ENCODE assay signal across 1 cellular context in the genomic region with DNA sequence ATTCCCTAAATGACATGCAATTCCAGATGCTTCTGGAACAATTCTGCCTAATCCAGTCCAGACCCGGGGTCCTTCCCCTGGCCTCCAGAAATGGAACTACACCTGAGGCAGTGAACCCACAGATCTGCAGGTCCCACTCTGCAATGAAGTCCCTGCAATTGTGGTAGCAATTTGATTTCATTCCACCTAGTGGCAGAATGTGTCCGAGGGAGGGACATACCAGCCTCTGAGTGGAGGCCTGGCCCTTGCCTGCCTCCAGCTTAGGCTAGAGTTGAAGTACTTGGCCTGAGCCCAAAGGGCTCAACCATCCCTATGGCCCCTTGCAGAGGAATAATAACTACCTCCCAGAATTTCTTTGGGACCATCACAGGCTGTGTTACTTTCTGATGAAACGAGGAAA.
TF ChIP-seq lines count a peak whose summit lies in the region.

No MANE protein-coding gene starts in this region.

TF ChIP-seq in H1, 55 proteins besides CTCF, POLR2A, EP300 and RAD21:
- TF ChIP-seq CHD2 (IDR thresholded peaks at IDR 0.05; ENCODE audit: low read length) (no peak), SP2 (IDR thresholded peaks at IDR 0.05; ENCODE audit: low read length) (no peak), SRF (IDR thresholded peaks at IDR 0.05; ENCODE audit: low read depth, low read length) (no peak), TAF1 (IDR thresholded peaks at IDR 0.05; ENCODE audit: low read depth, low read length) (no peak), POLR2AphosphoS5 (IDR thresholded peaks at IDR 0.05; ENCODE audit: low read depth, low read length) (no peak), SP1 (IDR thresholded peaks at IDR 0.05; ENCODE audit: low read depth, low read length) (no peak), ZNF274 (IDR thresholded peaks at IDR 0.05; ENCODE audit: borderline replicate concordance, extremely low read depth, low read length) (no peak), EZH2 (IDR thresholded peaks at IDR 0.05; ENCODE audit: low read depth, low read length, severe bottlenecking) (no peak), CTBP2 (IDR thresholded peaks at IDR 0.05; ENCODE audit: borderline replicate concordance, insufficient read depth, insufficient read length, low read length) (no peak), KDM5A (IDR thresholded peaks at IDR 0.05; ENCODE audit: low read length) (no peak), GTF2F1 (IDR thresholded peaks at IDR 0.05; ENCODE audit: borderline replicate concordance, low read depth, low read length) (no peak), TBP (IDR thresholded peaks at IDR 0.05; ENCODE audit: low read depth, low read length) (no peak), BCL11A (IDR thresholded peaks at IDR 0.05; ENCODE audit: low read depth in 2 of 2, low read length in 2 of 2) (no peak), CHD1 (IDR thresholded peaks at IDR 0.05; ENCODE audit: low read depth, low read length) (no peak)
- TF ChIP-seq, protein P1, sequence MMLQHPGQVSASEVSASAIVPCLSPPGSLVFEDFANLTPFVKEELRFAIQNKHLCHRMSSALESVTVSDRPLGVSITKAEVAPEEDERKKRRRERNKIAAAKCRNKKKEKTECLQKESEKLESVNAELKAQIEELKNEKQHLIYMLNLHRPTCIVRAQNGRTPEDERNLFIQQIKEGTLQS (IDR thresholded peaks at IDR 0.05; ENCODE audit: insufficient read depth, low read depth, low read length): no peak
- TF ChIP-seq, protein P2, sequence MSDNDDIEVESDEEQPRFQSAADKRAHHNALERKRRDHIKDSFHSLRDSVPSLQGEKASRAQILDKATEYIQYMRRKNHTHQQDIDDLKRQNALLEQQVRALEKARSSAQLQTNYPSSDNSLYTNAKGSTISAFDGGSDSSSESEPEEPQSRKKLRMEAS (IDR thresholded peaks at IDR 0.05): no peak
- TF ChIP-seq, protein P3, sequence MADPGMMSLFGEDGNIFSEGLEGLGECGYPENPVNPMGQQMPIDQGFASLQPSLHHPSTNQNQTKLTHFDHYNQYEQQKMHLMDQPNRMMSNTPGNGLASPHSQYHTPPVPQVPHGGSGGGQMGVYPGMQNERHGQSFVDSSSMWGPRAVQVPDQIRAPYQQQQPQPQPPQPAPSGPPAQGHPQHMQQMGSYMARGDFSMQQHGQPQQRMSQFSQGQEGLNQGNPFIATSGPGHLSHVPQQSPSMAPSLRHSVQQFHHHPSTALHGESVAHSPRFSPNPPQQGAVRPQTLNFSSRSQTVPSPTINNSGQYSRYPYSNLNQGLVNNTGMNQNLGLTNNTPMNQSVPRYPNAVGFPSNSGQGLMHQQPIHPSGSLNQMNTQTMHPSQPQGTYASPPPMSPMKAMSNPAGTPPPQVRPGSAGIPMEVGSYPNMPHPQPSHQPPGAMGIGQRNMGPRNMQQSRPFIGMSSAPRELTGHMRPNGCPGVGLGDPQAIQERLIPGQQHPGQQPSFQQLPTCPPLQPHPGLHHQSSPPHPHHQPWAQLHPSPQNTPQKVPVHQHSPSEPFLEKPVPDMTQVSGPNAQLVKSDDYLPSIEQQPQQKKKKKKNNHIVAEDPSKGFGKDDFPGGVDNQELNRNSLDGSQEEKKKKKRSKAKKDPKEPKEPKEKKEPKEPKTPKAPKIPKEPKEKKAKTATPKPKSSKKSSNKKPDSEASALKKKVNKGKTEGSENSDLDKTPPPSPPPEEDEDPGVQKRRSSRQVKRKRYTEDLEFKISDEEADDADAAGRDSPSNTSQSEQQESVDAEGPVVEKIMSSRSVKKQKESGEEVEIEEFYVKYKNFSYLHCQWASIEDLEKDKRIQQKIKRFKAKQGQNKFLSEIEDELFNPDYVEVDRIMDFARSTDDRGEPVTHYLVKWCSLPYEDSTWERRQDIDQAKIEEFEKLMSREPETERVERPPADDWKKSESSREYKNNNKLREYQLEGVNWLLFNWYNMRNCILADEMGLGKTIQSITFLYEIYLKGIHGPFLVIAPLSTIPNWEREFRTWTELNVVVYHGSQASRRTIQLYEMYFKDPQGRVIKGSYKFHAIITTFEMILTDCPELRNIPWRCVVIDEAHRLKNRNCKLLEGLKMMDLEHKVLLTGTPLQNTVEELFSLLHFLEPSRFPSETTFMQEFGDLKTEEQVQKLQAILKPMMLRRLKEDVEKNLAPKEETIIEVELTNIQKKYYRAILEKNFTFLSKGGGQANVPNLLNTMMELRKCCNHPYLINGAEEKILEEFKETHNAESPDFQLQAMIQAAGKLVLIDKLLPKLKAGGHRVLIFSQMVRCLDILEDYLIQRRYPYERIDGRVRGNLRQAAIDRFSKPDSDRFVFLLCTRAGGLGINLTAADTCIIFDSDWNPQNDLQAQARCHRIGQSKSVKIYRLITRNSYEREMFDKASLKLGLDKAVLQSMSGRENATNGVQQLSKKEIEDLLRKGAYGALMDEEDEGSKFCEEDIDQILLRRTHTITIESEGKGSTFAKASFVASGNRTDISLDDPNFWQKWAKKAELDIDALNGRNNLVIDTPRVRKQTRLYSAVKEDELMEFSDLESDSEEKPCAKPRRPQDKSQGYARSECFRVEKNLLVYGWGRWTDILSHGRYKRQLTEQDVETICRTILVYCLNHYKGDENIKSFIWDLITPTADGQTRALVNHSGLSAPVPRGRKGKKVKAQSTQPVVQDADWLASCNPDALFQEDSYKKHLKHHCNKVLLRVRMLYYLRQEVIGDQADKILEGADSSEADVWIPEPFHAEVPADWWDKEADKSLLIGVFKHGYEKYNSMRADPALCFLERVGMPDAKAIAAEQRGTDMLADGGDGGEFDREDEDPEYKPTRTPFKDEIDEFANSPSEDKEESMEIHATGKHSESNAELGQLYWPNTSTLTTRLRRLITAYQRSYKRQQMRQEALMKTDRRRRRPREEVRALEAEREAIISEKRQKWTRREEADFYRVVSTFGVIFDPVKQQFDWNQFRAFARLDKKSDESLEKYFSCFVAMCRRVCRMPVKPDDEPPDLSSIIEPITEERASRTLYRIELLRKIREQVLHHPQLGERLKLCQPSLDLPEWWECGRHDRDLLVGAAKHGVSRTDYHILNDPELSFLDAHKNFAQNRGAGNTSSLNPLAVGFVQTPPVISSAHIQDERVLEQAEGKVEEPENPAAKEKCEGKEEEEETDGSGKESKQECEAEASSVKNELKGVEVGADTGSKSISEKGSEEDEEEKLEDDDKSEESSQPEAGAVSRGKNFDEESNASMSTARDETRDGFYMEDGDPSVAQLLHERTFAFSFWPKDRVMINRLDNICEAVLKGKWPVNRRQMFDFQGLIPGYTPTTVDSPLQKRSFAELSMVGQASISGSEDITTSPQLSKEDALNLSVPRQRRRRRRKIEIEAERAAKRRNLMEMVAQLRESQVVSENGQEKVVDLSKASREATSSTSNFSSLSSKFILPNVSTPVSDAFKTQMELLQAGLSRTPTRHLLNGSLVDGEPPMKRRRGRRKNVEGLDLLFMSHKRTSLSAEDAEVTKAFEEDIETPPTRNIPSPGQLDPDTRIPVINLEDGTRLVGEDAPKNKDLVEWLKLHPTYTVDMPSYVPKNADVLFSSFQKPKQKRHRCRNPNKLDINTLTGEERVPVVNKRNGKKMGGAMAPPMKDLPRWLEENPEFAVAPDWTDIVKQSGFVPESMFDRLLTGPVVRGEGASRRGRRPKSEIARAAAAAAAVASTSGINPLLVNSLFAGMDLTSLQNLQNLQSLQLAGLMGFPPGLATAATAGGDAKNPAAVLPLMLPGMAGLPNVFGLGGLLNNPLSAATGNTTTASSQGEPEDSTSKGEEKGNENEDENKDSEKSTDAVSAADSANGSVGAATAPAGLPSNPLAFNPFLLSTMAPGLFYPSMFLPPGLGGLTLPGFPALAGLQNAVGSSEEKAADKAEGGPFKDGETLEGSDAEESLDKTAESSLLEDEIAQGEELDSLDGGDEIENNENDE (IDR thresholded peaks at IDR 0.05; ENCODE audit: insufficient replicate concordance, low read length): no peak
- TF ChIP-seq, protein P4, sequence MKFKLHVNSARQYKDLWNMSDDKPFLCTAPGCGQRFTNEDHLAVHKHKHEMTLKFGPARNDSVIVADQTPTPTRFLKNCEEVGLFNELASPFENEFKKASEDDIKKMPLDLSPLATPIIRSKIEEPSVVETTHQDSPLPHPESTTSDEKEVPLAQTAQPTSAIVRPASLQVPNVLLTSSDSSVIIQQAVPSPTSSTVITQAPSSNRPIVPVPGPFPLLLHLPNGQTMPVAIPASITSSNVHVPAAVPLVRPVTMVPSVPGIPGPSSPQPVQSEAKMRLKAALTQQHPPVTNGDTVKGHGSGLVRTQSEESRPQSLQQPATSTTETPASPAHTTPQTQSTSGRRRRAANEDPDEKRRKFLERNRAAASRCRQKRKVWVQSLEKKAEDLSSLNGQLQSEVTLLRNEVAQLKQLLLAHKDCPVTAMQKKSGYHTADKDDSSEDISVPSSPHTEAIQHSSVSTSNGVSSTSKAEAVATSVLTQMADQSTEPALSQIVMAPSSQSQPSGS (IDR thresholded peaks at IDR 0.05; ENCODE audit: low read length): no peak
